In genomic region chr9:91522496-91522895, GRCh38 we compare ENCODE assay signal across 26 cellular contexts.
"Had no signal": no experiment of that assay in that cellular context is flagged by ENCODE, and none has a peak within 500 bp of the region (broad histone marks: within the 10 kb centered on the region; RNA-seq: fewer than 3 reads in every experiment).

No MANE protein-coding gene starts in this region.

- H3K27me3 Mint-ChIP-seq: brain, progenitor cell of endocrine pancreas had no signal

- H3K27ac ChIP-seq: adrenal gland, ascending aorta, cardiac muscle cell, coronary artery, gastroesophageal sphincter, right lobe of liver, thoracic aorta had no signal

- H3K4me1 ChIP-seq: adrenal gland, ascending aorta, gastroesophageal sphincter, right lobe of liver had no signal

- ATAC-seq: activated CD8-positive, alpha-beta T cell treated with anti-CD3 and anti-CD28 coated beads for 36 hours; activated naive CD4-positive, alpha-beta T cell treated with anti-CD3 and anti-CD28 coated beads, Interleukin-2, amount 50 U/mL, for 72 hours; activated T-cell treated with anti-CD3 and anti-CD28 coated beads, Interleukin-2, amount 50 U/mL, for 4 hours; gastroesophageal sphincter; left cardiac atrium; left ventricle myocardium superior; right lobe of liver; stimulated activated naive CD8-positive, alpha-beta T cell treated with anti-CD3 and anti-CD28 coated beads, Interleukin-15, Interleukin-2, amounts not matched to agents 100 U/mL and 50 U/mL, for 24 hours; T-helper 17 cell; WTC11 had no signal

- H3K4me3 Mint-ChIP-seq: activated CD8-positive, alpha-beta T cell treated with anti-CD3 and anti-CD28 coated beads for 36 hours; activated T-cell treated with anti-CD3 and anti-CD28 coated beads, Interleukin-2, amount 50 U/mL, for 4 hours; brain; nephron; T-helper 17 cell; WTC11 had no signal

- H3K27me3 ChIP-seq: adrenal gland, ascending aorta, cardiac muscle cell, gastroesophageal sphincter, right lobe of liver had no signal

- H3K4me3 ChIP-seq: adrenal gland, ascending aorta, cardiac muscle cell, coronary artery, gastroesophageal sphincter, right lobe of liver, thoracic aorta had no signal

- H3K9me3 ChIP-seq: adrenal gland, ascending aorta, right lobe of liver, thoracic aorta had no signal

- H3K27ac Mint-ChIP-seq: activated CD8-positive, alpha-beta T cell treated with anti-CD3 and anti-CD28 coated beads for 36 hours; activated naive CD4-positive, alpha-beta T cell treated with anti-CD3 and anti-CD28 coated beads, Interleukin-2, amount 50 U/mL, for 72 hours; activated T-helper 2 cell treated with anti-CD3 and anti-CD28 coated beads, Interferon-gamma antibody, Interleukin-2, Interleukin-4, amounts not matched to agents 10 μg/mL and 5 μg/mL and 100 μg/mL, durations not matched to agents 14 hours and 24 hours and 36 hours; brain; nephron; progenitor cell of endocrine pancreas; T-helper 17 cell; WTC11 had no signal

- H3K36me3 ChIP-seq: adrenal gland, ascending aorta, cardiac muscle cell, gastroesophageal sphincter, right lobe of liver, thoracic aorta had no signal

- DNase-seq: activated CD4-positive, alpha-beta T cell treated with anti-CD3 and anti-CD28 coated beads, Interleukin-2, amount 50 U/mL, for 1 hour; activated CD8-positive, alpha-beta T cell treated with anti-CD3 and anti-CD28 coated beads for 36 hours; activated naive CD4-positive, alpha-beta T cell; activated T-cell treated with anti-CD3 and anti-CD28 coated beads, Interleukin-2, amount 50 U/mL, for 4 hours; adrenal gland; cerebellar nuclear complex; hippocampal formation; left cardiac atrium; left ventricle myocardium superior; right lobe of liver; stimulated activated CD4-positive, alpha-beta T cell treated with anti-CD3 and anti-CD28 coated beads, Interleukin-2, amount 100 ng/mL, for 48 hours; stimulated activated naive CD8-positive, alpha-beta T cell treated with anti-CD3 and anti-CD28 coated beads, Interleukin-15, Interleukin-2, amounts not matched to agents 100 U/mL and 50 U/mL, for 24 hours; T-helper 17 cell; T1000; trophoblast cell had no signal

- H3K36me3 Mint-ChIP-seq: activated naive CD4-positive, alpha-beta T cell treated with anti-CD3 and anti-CD28 coated beads, Interleukin-2, amount 50 U/mL, for 72 hours; brain; WTC11 had no signal

- H3K4me1 Mint-ChIP-seq: brain, T-helper 17 cell had no signal

- H3K9me3 Mint-ChIP-seq: activated T-helper 2 cell treated with anti-CD3 and anti-CD28 coated beads, Interferon-gamma antibody, Interleukin-2, Interleukin-4, amounts not matched to agents 10 μg/mL and 5 μg/mL and 100 μg/mL, durations not matched to agents 14 hours and 24 hours and 36 hours had no signal
